Comparison of ENCODE assay signal across 26 cellular contexts in genomic region chr6:3291346-3291745, GRCh38.
"Had no signal": no experiment of that assay in that cellular context is flagged by ENCODE, and none has a peak within 500 bp of the region (broad histone marks: within the 10 kb centered on the region; RNA-seq: fewer than 3 reads in every experiment).

No MANE protein-coding gene starts in this region.

- H3K36me3 ChIP-seq: heart right ventricle, left ventricle myocardium inferior, right atrium auricular region, thoracic aorta, uterus had no signal

- ATAC-seq: mucosa of descending colon; naive thymus-derived CD8-positive, alpha-beta T cell; stimulated activated effector memory CD8-positive, alpha-beta T cell treated with anti-CD3 and anti-CD28 coated beads, Interleukin-12 subunit alpha, Interleukin-12 subunit beta, amount 100 ng/mL, for 72 hours had no signal

- H3K27ac Mint-ChIP-seq: nephron; progenitor cell of endocrine pancreas; stimulated activated effector memory CD8-positive, alpha-beta T cell treated with anti-CD3 and anti-CD28 coated beads, Interleukin-12 subunit alpha, Interleukin-12 subunit beta, amount 100 ng/mL, for 72 hours; stimulated activated naive CD8-positive, alpha-beta T cell treated with anti-CD3 and anti-CD28 coated beads, Interleukin-15, Interleukin-2, amounts not matched to agents 100 ng/mL and 50 ng/mL, for 24 hours; type B pancreatic cell had no signal

- H3K4me3 ChIP-seq: heart right ventricle, hepatocyte, left ventricle myocardium inferior, lung, mucosa of descending colon, right atrium auricular region, right lobe of liver, skin epidermis, suprapubic skin, thoracic aorta, tibial nerve, uterus had no signal

- H3K36me3 Mint-ChIP-seq: naive thymus-derived CD8-positive, alpha-beta T cell; stimulated activated effector memory CD8-positive, alpha-beta T cell treated with anti-CD3 and anti-CD28 coated beads, Interleukin-12 subunit alpha, Interleukin-12 subunit beta, amount 100 ng/mL, for 72 hours had no signal

- DNase-seq: heart right ventricle; islet precursor cell; left ventricle myocardium inferior; mesendoderm; midbrain; mucosa of descending colon; naive thymus-derived CD8-positive, alpha-beta T cell; nucleus accumbens; stimulated activated CD4-positive, alpha-beta T cell treated with anti-CD3 and anti-CD28 coated beads, Interleukin-4, amount 100 ng/mL, for 24 hours; stimulated activated naive CD4-positive, alpha-beta T cell had no signal

- H3K79me2 ChIP-seq: hepatocyte, parathyroid adenoma had no signal

- H3K4me3 Mint-ChIP-seq: naive thymus-derived CD8-positive, alpha-beta T cell; nephron; stimulated activated effector memory CD8-positive, alpha-beta T cell treated with anti-CD3 and anti-CD28 coated beads, Interleukin-12 subunit alpha, Interleukin-12 subunit beta, amount 100 ng/mL, for 72 hours; stimulated activated naive CD8-positive, alpha-beta T cell treated with anti-CD3 and anti-CD28 coated beads, Interleukin-15, Interleukin-2, amounts not matched to agents 100 ng/mL and 50 ng/mL, for 24 hours; type B pancreatic cell had no signal

- H3K9me3 Mint-ChIP-seq: naive thymus-derived CD8-positive, alpha-beta T cell; nephron; neural crest cell; stimulated activated effector memory CD8-positive, alpha-beta T cell treated with anti-CD3 and anti-CD28 coated beads, Interleukin-12 subunit alpha, Interleukin-12 subunit beta, amount 100 ng/mL, for 72 hours; stimulated activated naive CD8-positive, alpha-beta T cell treated with anti-CD3 and anti-CD28 coated beads, Interleukin-15, Interleukin-2, amounts not matched to agents 100 ng/mL and 50 ng/mL, for 24 hours; type B pancreatic cell had no signal

- H3K27me3 Mint-ChIP-seq: naive thymus-derived CD8-positive, alpha-beta T cell; progenitor cell of endocrine pancreas; stimulated activated naive CD8-positive, alpha-beta T cell treated with anti-CD3 and anti-CD28 coated beads, Interleukin-15, Interleukin-2, amounts not matched to agents 100 ng/mL and 50 ng/mL, for 24 hours; type B pancreatic cell had no signal

- H3K9me3 ChIP-seq: heart right ventricle, left ventricle myocardium inferior, mucosa of descending colon, right atrium auricular region, right lobe of liver, suprapubic skin, thoracic aorta, tibial nerve, uterus had no signal

- H3K27ac ChIP-seq: heart right ventricle, hepatocyte, left ventricle myocardium inferior, parathyroid adenoma, right atrium auricular region, right lobe of liver, skin epidermis, suprapubic skin, thoracic aorta, tibial nerve, uterus had no signal

- H3K4me1 ChIP-seq: uterus had no signal

- H2AFZ ChIP-seq: hepatocyte, parathyroid adenoma had no signal

- H3K4me2 ChIP-seq: hepatocyte had no signal

- H3K27me3 ChIP-seq: heart right ventricle, hepatocyte, right atrium auricular region, right lobe of liver, suprapubic skin, tibial nerve, uterus had no signal
